In genomic region chr10:133034092-133034491, GRCh38 we compare ENCODE assay signal across 1 cellular context.
TF ChIP-seq lines count a peak whose summit lies in the region.

No MANE protein-coding gene starts in this region.

TF ChIP-seq in WTC11, 78 proteins besides CTCF, POLR2A, EP300 and RAD21 (continued from another document):
- TF ChIP-seq JUN (CRISPR knock-in tag; IDR thresholded peaks at IDR 0.05) (no peak), NR2C2 (CRISPR knock-in tag; IDR thresholded peaks at IDR 0.05) (no peak), AR (CRISPR knock-in tag; IDR thresholded peaks at IDR 0.05) (no peak), ZNF232 (CRISPR knock-in tag; IDR thresholded peaks at IDR 0.05) (no peak), MLX (CRISPR knock-in tag; IDR thresholded peaks at IDR 0.05) (no peak), ZNF671 (CRISPR knock-in tag; IDR thresholded peaks at IDR 0.05) (no peak)
